8 cellular contexts compared by ENCODE assay signal in genomic region chr7:100243385-100243784, GRCh38. TPM values are rescaled to one million over a fixed set of nuclear protein-coding genes. Genes with fewer than 3 reads are reported as not detected.
DNase-seq lines count a peak whose midpoint lies in the region; ATAC-seq and TF ChIP-seq lines count a peak whose summit lies in the region.
"Not testable (repeated sequence)": the region's sequence is repeated elsewhere in the genome, so short reads cannot be mapped to it uniquely, and the experiment has no call there.

No MANE protein-coding gene starts in this region.

- H4K20me1 ChIP-seq in OCI-LY3 (ENCODE audit: insufficient read depth, low read length), result not testable (repeated sequence)

- WGBS in neuronal stem cell (ENCODE audit: extremely low coverage in 2 of 2, insufficient read length in 2 of 2, insufficient replicate concordance in 1 of 2), 2 donors, result no CpG with 5 or more reads among the region's 12 CpGs

- not testable (repeated sequence) for H3K18ac ChIP-seq in neuronal stem cell (ENCODE audit: low read length)

- peak overlapping the region; percentile 30; the same call in 1 of the 2 replicates for H3K27ac ChIP-seq in OCI-LY3 (ENCODE audit: low read length)
- not testable (repeated sequence) for H3K27ac ChIP-seq in neuronal stem cell (replicated peaks; ENCODE audit: low read length)

- not testable (repeated sequence) for H2AK5ac ChIP-seq in neuronal stem cell (ENCODE audit: low read depth, low read length)

- not testable (repeated sequence) for H3K4me3 ChIP-seq in GM06990 (replicated peaks; ENCODE audit: low read depth, low read length)
- peak overlapping the region; percentile 34 for H3K4me3 ChIP-seq in OCI-LY3 (ENCODE audit: low read length)
- peak overlapping the region in 1 of 2 donors; percentile 47 for H3K4me3 ChIP-seq in neuronal stem cell (ENCODE audit: low read length in 2 of 2)

- H2BK5ac ChIP-seq in neuronal stem cell (ENCODE audit: low read length), result not testable (repeated sequence)

- peak overlapping the region; percentile 57 for H3K4me2 ChIP-seq in OCI-LY3 (ENCODE audit: low read length)
- H3K4me2 ChIP-seq in neuronal stem cell (ENCODE audit: insufficient read depth, low read length, poor library complexity, severe bottlenecking), result not testable (repeated sequence)

- not testable (repeated sequence) for H4K91ac ChIP-seq in neuronal stem cell (ENCODE audit: low read depth, low read length, poor library complexity)

- not testable (repeated sequence) for H3K36me3 ChIP-seq in GM06990 (ENCODE audit: control insufficient read depth, insufficient read depth, low read length); OCI-LY3 (replicated peaks; ENCODE audit: low read depth, low read length); neuronal stem cell (replicated peaks in 1 of 2; ENCODE audit: control insufficient read depth in 2 of 2, insufficient read depth in 2 of 2, low read length in 2 of 2)

- ATAC-seq in HG02870 (IDR thresholded peaks at IDR 0.05; ENCODE audit: unreplicated experiment), result peak; percentile 71
- peak; percentile 30 for ATAC-seq in esophagus mucosa
- ATAC-seq in stimulated activated naive B cell treated with anti-CD40 and anti-IgM and Interleukin-4, amounts not matched to agents 10 μg/mL and 1 μg/mL and 100 μg/mL, for 72 hours (replicated peaks), result peak; percentile 89 to 90

- not testable (repeated sequence) for H3K4me3 Mint-ChIP-seq in activated naive CD4-positive, alpha-beta T cell treated with anti-CD3 and anti-CD28 coated beads for 36 hours
- peak overlapping the region in 1 of 2 donors; percentile 53 for H3K4me3 Mint-ChIP-seq in stimulated activated naive B cell treated with anti-CD40 and anti-IgM and Interleukin-4, amounts not matched to agents 10 μg/mL and 1 μg/mL and 100 μg/mL, for 72 hours

- H3K79me1 ChIP-seq in neuronal stem cell (ENCODE audit: low read depth, low read length), result peaks cover 11% of the 10 kb centered on the region

- H3K14ac ChIP-seq in neuronal stem cell (ENCODE audit: low read length), result not testable (repeated sequence)

- peak overlapping the region; percentile 55 for H3K23ac ChIP-seq in neuronal stem cell (ENCODE audit: low read depth, low read length, poor library complexity)

- CTCF ChIA-PET in activated naive CD4-positive, alpha-beta T cell treated with anti-CD3 and anti-CD28 coated beads for 36 hours (lab: Charles Lee), result not testable (repeated sequence)

- H3K9me3 Mint-ChIP-seq in activated naive CD4-positive, alpha-beta T cell treated with anti-CD3 and anti-CD28 coated beads for 36 hours; stimulated activated naive B cell treated with anti-CD40 and anti-IgM and Interleukin-4, amounts not matched to agents 10 μg/mL and 1 μg/mL and 100 μg/mL, for 72 hours: not testable (repeated sequence)

- H2BK15ac ChIP-seq in neuronal stem cell (ENCODE audit: low read length), result not testable (repeated sequence)

- DNase-seq in GM06990 (ENCODE audit: extremely low read depth, insufficient read length), result peak; percentile 43
- DNase-seq in activated CD4-positive, alpha-beta T cell treated with anti-CD3 and anti-CD28 coated beads, Interleukin-2, amount 50 U/mL, for 24 hours (ENCODE audit: low read depth in 1 of 2, low spot score in 1 of 2), result peak; percentile 25 to 70
- peak; percentile 89 for DNase-seq in activated naive CD4-positive, alpha-beta T cell treated with anti-CD3 and anti-CD28 coated beads for 36 hours
- DNase-seq in neuronal stem cell (ENCODE audit: low spot score), result not testable (repeated sequence)
- peak; percentile 43 for DNase-seq in stimulated activated naive B cell treated with anti-CD40 and anti-IgM and Interleukin-4, amounts not matched to agents 10 μg/mL and 1 μg/mL and 100 μg/mL, for 72 hours

- peaks cover 15% of the 10 kb centered on the region for H3K4me1 ChIP-seq in OCI-LY3 (ENCODE audit: low read length)
- H3K4me1 ChIP-seq in neuronal stem cell (ENCODE audit: control insufficient read depth in 2 of 2, insufficient read depth in 1 of 2, low read depth in 1 of 2, low read length in 2 of 2), result not testable (repeated sequence)

- not testable (repeated sequence) for H3K79me2 ChIP-seq in OCI-LY3 (ENCODE audit: low read length)

- TF ChIP-seq CTCF in GM06990 (IDR thresholded peaks at IDR 0.05; ENCODE audit: insufficient read depth, low read length, poor library complexity, severe bottlenecking); OCI-LY3 (IDR thresholded peaks at IDR 0.05; ENCODE audit: low read depth, low read length): not testable (repeated sequence)

- H2BK120ac ChIP-seq in neuronal stem cell (ENCODE audit: low read depth, low read length), result not testable (repeated sequence)

- H3K4ac ChIP-seq in neuronal stem cell (ENCODE audit: low read length), result not testable (repeated sequence)

- intact Hi-C loops in activated naive CD4-positive, alpha-beta T cell treated with anti-CD3 and anti-CD28 coated beads for 36 hours (cut with micrococcal nuclease), result loop anchor here (1.0 kb wide), 1 partner anchor 22 kb away; no protein-coding TSS in a partner anchor

- H3K9ac ChIP-seq in OCI-LY3 (ENCODE audit: low read length), result peak overlapping the region; percentile 12; the same call in 1 of the 2 replicates
- not testable (repeated sequence) for H3K9ac ChIP-seq in neuronal stem cell (ENCODE audit: low read depth, low read length, poor library complexity)

- not testable (repeated sequence) for H4K8ac ChIP-seq in neuronal stem cell (ENCODE audit: low read depth, low read length)

- H3K4me1 Mint-ChIP-seq in activated naive CD4-positive, alpha-beta T cell treated with anti-CD3 and anti-CD28 coated beads for 36 hours (ENCODE audit: low read depth), result peaks cover 29% of the 10 kb centered on the region
- H3K4me1 Mint-ChIP-seq in stimulated activated naive B cell treated with anti-CD40 and anti-IgM and Interleukin-4, amounts not matched to agents 10 μg/mL and 1 μg/mL and 100 μg/mL, for 72 hours, result peaks cover 12 to 47% of the 10 kb centered on the region in 2 donors

- H3K27ac Mint-ChIP-seq in activated naive CD4-positive, alpha-beta T cell treated with anti-CD3 and anti-CD28 coated beads for 36 hours, result peak overlapping the region; percentile 78
- peak overlapping the region; percentile 90 for H3K27ac Mint-ChIP-seq in stimulated activated naive B cell treated with anti-CD40 and anti-IgM and Interleukin-4, amounts not matched to agents 10 μg/mL and 1 μg/mL and 100 μg/mL, for 72 hours

- H3K36me3 Mint-ChIP-seq in activated naive CD4-positive, alpha-beta T cell treated with anti-CD3 and anti-CD28 coated beads for 36 hours (ENCODE audit: low read depth); stimulated activated naive B cell treated with anti-CD40 and anti-IgM and Interleukin-4, amounts not matched to agents 10 μg/mL and 1 μg/mL and 100 μg/mL, for 72 hours: not testable (repeated sequence)

- not testable (repeated sequence) for H3K27me3 Mint-ChIP-seq in activated naive CD4-positive, alpha-beta T cell treated with anti-CD3 and anti-CD28 coated beads for 36 hours (ENCODE audit: low read depth); stimulated activated naive B cell treated with anti-CD40 and anti-IgM and Interleukin-4, amounts not matched to agents 10 μg/mL and 1 μg/mL and 100 μg/mL, for 72 hours

- H2BK12ac ChIP-seq in neuronal stem cell (ENCODE audit: low read length), result not testable (repeated sequence)

- not testable (repeated sequence) for H3K9me3 ChIP-seq in OCI-LY3 (ENCODE audit: insufficient read depth, low read length); neuronal stem cell (replicated peaks in 1 of 2; ENCODE audit: control insufficient read depth in 2 of 2, insufficient read depth in 1 of 2, low read depth in 1 of 2, low read length in 2 of 2)

- peak overlapping the region; percentile 67; the same call in 1 of the 2 replicates for H2AFZ ChIP-seq in OCI-LY3 (ENCODE audit: low read depth, low read length)
- not testable (repeated sequence) for H2AFZ ChIP-seq in neuronal stem cell (ENCODE audit: low read length)

- not testable (repeated sequence) for H3K27me3 ChIP-seq in GM06990 (replicated peaks; ENCODE audit: control insufficient read depth, insufficient read depth, low read length); OCI-LY3 (ENCODE audit: low read depth, low read length); neuronal stem cell (ENCODE audit: control insufficient read depth in 3 of 3, insufficient read depth in 3 of 3, low read depth in 1 of 3, low read length in 3 of 3)

RNA-seq across cellular contexts. Expression of gene PVRIG, which starts 23.6 kb away (rescaled TPM):
- 10 to 100 TPM; 22.7 to 22.8 TPM for total RNA-seq in activated naive CD4-positive, alpha-beta T cell treated with anti-CD3 and anti-CD28 coated beads for 36 hours
- total RNA-seq in esophagus mucosa, result 0.36 TPM
- polyA plus RNA-seq in neuronal stem cell (2013, experiment 1 of 2), result not detected
- not detected for polyA plus RNA-seq in neuronal stem cell (2013, experiment 2 of 2)

Comparison
In these comparisons a context has a peak if more than half of its experiments do, and no peak if none do; other contexts are left out.
1. ATAC-seq: peak in every context shown above with its lines; median percentile 90 in stimulated activated naive B cell treated with anti-CD40 and anti-IgM and Interleukin-4, amounts not matched to agents 10 μg/mL and 1 μg/mL and 100 μg/mL, for 72 hours; 71 in HG02870; 30 in esophagus mucosa.
2. RNA of gene PVRIG, which starts 23.6 kb away (total RNA-seq): 22.7 to 22.8 TPM in activated naive CD4-positive, alpha-beta T cell treated with anti-CD3 and anti-CD28 coated beads for 36 hours; 0.36 TPM in esophagus mucosa (single experiment); every median in the first group is over 10 times any median in the second.